15 cellular contexts compared by ENCODE assay signal in genomic region chr15:82641129-82641798, GRCh38. TPM values are rescaled to one million over a fixed set of nuclear protein-coding genes. Genes with fewer than 3 reads are reported as not detected.
DNase-seq lines count a peak whose midpoint lies in the region; ATAC-seq, FAIRE-seq and TF ChIP-seq lines count a peak whose summit lies in the region.
"Had no signal": no experiment of that assay in that cellular context is flagged by ENCODE, and none has a peak within 500 bp of the region (broad histone marks: within the 10 kb centered on the region; RNA-seq: fewer than 3 reads in every experiment).

No MANE protein-coding gene starts in this region.

- H3K4me1 ChIP-seq in BLaER1 (peaks cover 7% of the 10 kb centered on the region), body of pancreas (peaks cover 19% of the 10 kb centered on the region)

- no peak overlapping the region for H3K4me3 Mint-ChIP-seq in activated CD8-positive, alpha-beta memory T cell treated with anti-CD3 and anti-CD28 coated beads, Interleukin-2, amount 10 ng/mL, durations not matched to agents 7 days and 5 days
- H3K4me3 Mint-ChIP-seq: T-helper 17 cell had no signal

- peaks cover 82% of the 10 kb centered on the region for H3K27me3 Mint-ChIP-seq in activated CD8-positive, alpha-beta memory T cell treated with anti-CD3 and anti-CD28 coated beads, Interleukin-2, amount 10 ng/mL, durations not matched to agents 7 days and 5 days

- H3K4me2 ChIP-seq in BLaER1, result peak overlapping the region; percentile 2; the same call in 1 of the 2 replicates

- H3K9ac ChIP-seq in BLaER1, result no peak overlapping the region

- no peaks in the 10 kb centered on the region for H3K9me3 Mint-ChIP-seq in activated CD8-positive, alpha-beta memory T cell treated with anti-CD3 and anti-CD28 coated beads, Interleukin-2, amount 10 ng/mL, durations not matched to agents 7 days and 5 days (ENCODE audit: low read depth)

- no peak for TF ChIP-seq CTCF in D721Med (IDR thresholded peaks at IDR 0.05; ENCODE audit: insufficient read depth, missing control alignments)
- no peak for TF ChIP-seq CTCF in body of pancreas (IDR thresholded peaks at IDR 0.05)

- no peaks in the 10 kb centered on the region for H3K36me3 Mint-ChIP-seq in activated CD8-positive, alpha-beta memory T cell treated with anti-CD3 and anti-CD28 coated beads, Interleukin-2, amount 10 ng/mL, durations not matched to agents 7 days and 5 days

- WGBS in body of pancreas, 2 donors, result 17 to 22% methylated on average over 2 of the region's 2 CpGs

- no peaks in the 10 kb centered on the region for H4K20me1 ChIP-seq in BLaER1

- no peak for DNase-seq in D721Med (ENCODE audit: insufficient read length, low spot score)
- DNase-seq in NCI-H524 (lab: John Stamatoyannopoulos, UW), result peak; percentile 56 to 81
- DNase-seq in body of pancreas, result peak in 1 of 4 donors; percentile 57
- no peak for DNase-seq in GOT3 (lab: John Stamatoyannopoulos, UW)
- no peak for DNase-seq in activated CD8-positive, alpha-beta memory T cell treated with anti-CD3 and anti-CD28 coated beads, Interleukin-2, amount 10 ng/mL, durations not matched to agents 7 days and 5 days
- DNase-seq: ACHN, AML-193, COR-L47, KG1, NCI-H526 treated with DMSO at 0.1 percent for 48 hours, SIG-M5, T-helper 17 cell had no signal

- FAIRE-seq in D721Med (lab: Jason Lieb, UNC), result peak; percentile 91

- no peak overlapping the region for H3K27ac Mint-ChIP-seq in activated CD8-positive, alpha-beta memory T cell treated with anti-CD3 and anti-CD28 coated beads, Interleukin-2, amount 10 ng/mL, durations not matched to agents 7 days and 5 days
- H3K27ac Mint-ChIP-seq: T-helper 17 cell had no signal

- H3K4me1 Mint-ChIP-seq in activated CD8-positive, alpha-beta memory T cell treated with anti-CD3 and anti-CD28 coated beads, Interleukin-2, amount 10 ng/mL, durations not matched to agents 7 days and 5 days, result peaks cover 2% of the 10 kb centered on the region

- no peaks in the 10 kb centered on the region for H3K36me3 ChIP-seq in BLaER1
- H3K36me3 ChIP-seq in body of pancreas (replicated peaks in 1 of 2; ENCODE audit: insufficient read depth in 1 of 2, low read depth in 2 of 2), result no peaks in the 10 kb centered on the region

- H3K27ac ChIP-seq in BLaER1, result no peak overlapping the region
- H3K27ac ChIP-seq in body of pancreas, result no peak overlapping the region

- H3K27me3 ChIP-seq in BLaER1 (no peaks in the 10 kb centered on the region), body of pancreas (no peaks in the 10 kb centered on the region)

- CTCF ChIA-PET in activated CD8-positive, alpha-beta memory T cell treated with anti-CD3 and anti-CD28 coated beads, Interleukin-2, amount 10 ng/mL, durations not matched to agents 7 days and 5 days (lab: Charles Lee), result interaction anchor here (0.7 to 1.5 kb wide), 2 partner anchors 19 to 38 kb away, joined by 3 to 4 read pairs; no protein-coding TSS in a partner anchor

- peak; percentile 35 for ATAC-seq in body of pancreas
- no peak for ATAC-seq in activated CD8-positive, alpha-beta memory T cell treated with anti-CD3 and anti-CD28 coated beads, Interleukin-2, amount 10 ng/mL, durations not matched to agents 7 days and 5 days
- no peak for ATAC-seq in HG03039 (IDR thresholded peaks at IDR 0.05; ENCODE audit: unreplicated experiment)
- ATAC-seq: HCT116, T-helper 17 cell had no signal

- no peak for TF ChIP-seq POLR2A in body of pancreas (IDR thresholded peaks at IDR 0.05)

- intact Hi-C loops in body of pancreas (cut with DNase I), result no loop called here

- no peak overlapping the region for H3K4me3 ChIP-seq in BLaER1
- no peak overlapping the region for H3K4me3 ChIP-seq in body of pancreas

- H3K9me3 ChIP-seq in BLaER1 (peaks cover 1% of the 10 kb centered on the region; the same call in 1 of the 2 replicates), body of pancreas (no peaks in the 10 kb centered on the region)

RNA-seq across cellular contexts. Expression of gene CPEB1, which starts 5.9 kb away (rescaled TPM):
- 1 to 10 TPM in 1 of 2 donors, not detected in 1; 1.0 TPM for total RNA-seq in body of pancreas
- not detected for total RNA-seq in activated CD8-positive, alpha-beta memory T cell treated with anti-CD3 and anti-CD28 coated beads, Interleukin-2, amount 10 ng/mL, durations not matched to agents 7 days and 5 days

Comparison
In these comparisons a context has a peak if more than half of its experiments do, and no peak if none do; other contexts are left out.
1. DNase-seq: peak in NCI-H524 (2 of 2); none in D721Med (single experiment), GOT3 (single experiment) and activated CD8-positive, alpha-beta memory T cell treated with anti-CD3 and anti-CD28 coated beads, Interleukin-2, amount 10 ng/mL, durations not matched to agents 7 days and 5 days (single experiment).